In genomic region chr19:43084196-43084832, GRCh38 we compare ENCODE assay signal across 10 cellular contexts. TPM values are rescaled to one million over a fixed set of nuclear protein-coding genes. Genes with fewer than 3 reads are reported as not detected.
A peak's percentile ranks its signal among the peaks of the same experiment; 100 is the strongest.
DNase-seq lines count a peak whose midpoint lies in the region; ATAC-seq, FAIRE-seq and TF ChIP-seq lines count a peak whose summit lies in the region.
"Not testable (repeated sequence)": the region's sequence is repeated elsewhere in the genome, so short reads cannot be mapped to it uniquely, and the experiment has no call there.
"Had no signal": no experiment of that assay in that cellular context is flagged by ENCODE, and none has a peak within 500 bp of the region (broad histone marks: within the 10 kb centered on the region; RNA-seq: fewer than 3 reads in every experiment).

No MANE protein-coding gene starts in this region.

- not testable (repeated sequence) for H3K9me3 ChIP-seq in DOHH2 (ENCODE audit: control insufficient read depth, insufficient read depth, low read length); GM12878 (replicated peaks; ENCODE audit: control insufficient read depth, insufficient read depth, low read length); transverse colon

- H3K9ac ChIP-seq in GM12878 (ENCODE audit: control insufficient read depth, insufficient read depth, low read length) = not testable (repeated sequence)

- peak; percentile 21 for DNase-seq in HT1080 (ENCODE audit: low read depth)
- DNase-seq in OCI-M1 (lab: John Stamatoyannopoulos, UW) = peak; percentile 52
- DNase-seq in activated CD4-positive, alpha-beta T cell treated with anti-CD3 and anti-CD28 coated beads, Interleukin-2, amount 50 U/mL, for 1 hour = peak; percentile 3
- DNase-seq in GM12878 (ENCODE audit: low read depth, low spot score); fibroblast of villous mesenchyme (ENCODE audit: low read depth); neural crest cell (ENCODE audit: low read depth, low spot score); transverse colon: not testable (repeated sequence)

- not testable (repeated sequence) for BruUV-seq in GM12878 (replicated peaks; lab: Mats Ljungman, UMichigan)

- SMC1A ChIA-PET in GM12878 (lab: Charles Lee; ENCODE audit: uncharacterized antibody, unreplicated experiment) = not testable (repeated sequence)

- 0 out of 2 replicates have a peak, but pooled peaks have one; percentile 11 for TF ChIP-seq RAD21 in GM12878 (IDR thresholded peaks at IDR 0.05; ENCODE audit: insufficient read depth, low read depth, low read length)

- peaks cover 11% of the 10 kb centered on the region for H3K9me3 Mint-ChIP-seq in neural crest cell

- not testable (repeated sequence) for H3K4me1 ChIP-seq in DOHH2 (ENCODE audit: control insufficient read depth, low read length); GM12878 (ENCODE audit: control insufficient read depth, insufficient read depth, low read length); transverse colon

- not testable (repeated sequence) for H2AFZ ChIP-seq in GM12878 (ENCODE audit: control insufficient read depth, low read depth, low read length)

- H3K27me3 Mint-ChIP-seq in neural crest cell (ENCODE audit: low read depth) = not testable (repeated sequence)

- not testable (repeated sequence) for H3K27me3 ChIP-seq in DOHH2 (ENCODE audit: control insufficient read depth, low read length); GM12878 (replicated peaks in 1 of 2; ENCODE audit: control insufficient read depth in 2 of 2, insufficient read depth in 2 of 2, low read length in 1 of 2); transverse colon

- H3K4me1 Mint-ChIP-seq in neural crest cell = not testable (repeated sequence)

- not testable (repeated sequence) for H3K27ac Mint-ChIP-seq in neural crest cell (ENCODE audit: unreplicated experiment)

- TF ChIP-seq EP300 in GM12878 (IDR thresholded peaks at IDR 0.05; ENCODE audit: borderline replicate concordance in 1 of 2, control insufficient read depth in 1 of 2, low read depth in 2 of 2, low read length in 2 of 2); transverse colon (IDR thresholded peaks at IDR 0.05; ENCODE audit: low read depth): not testable (repeated sequence)

- not testable (repeated sequence) for TF ChIP-seq POLR2A in GM12878 (IDR thresholded peaks at IDR 0.05; ENCODE audit: low read depth, low read length); transverse colon (IDR thresholded peaks at IDR 0.05)

- H3K4me2 ChIP-seq in DOHH2 (ENCODE audit: low read length); GM12878 (ENCODE audit: control insufficient read depth, insufficient read depth): not testable (repeated sequence)

- ATAC-seq in GM12878 = not testable (repeated sequence)

- H3K79me2 ChIP-seq in DOHH2 (ENCODE audit: control insufficient read depth, low read length); GM12878 (ENCODE audit: control insufficient read depth, insufficient read depth, low read length): not testable (repeated sequence)

- in situ Hi-C loops in GM12878 (cut with MboI); transverse colon (cut with MboI; ENCODE audit: low pct_ligation_motif_present in 1 of 4, low pct_unique_long_range_greater_than_20kb in 1 of 4, low sequenced_read_pairs in 3 of 4): not testable (repeated sequence)

- intact Hi-C loops in GM12878 (cut with micrococcal nuclease; ENCODE audit: unreplicated experiment) = loop anchor here (10.0 kb wide), 1 partner anchor 150 kb away; the partner anchor contains the start of gene PSG7
- intact Hi-C loops in transverse colon (cut with DNase I; ENCODE audit: low total_unique reads) = not testable (repeated sequence)

- H3K27ac ChIP-seq in DOHH2 (ENCODE audit: low read depth, low read length); GM12878 (ENCODE audit: control insufficient read depth, insufficient read depth); transverse colon: not testable (repeated sequence)

- RAD21 ChIA-PET in GM12878 (lab: Charles Lee; ENCODE audit: unreplicated experiment) = not testable (repeated sequence)

- TF ChIP-seq CTCF in DOHH2 (IDR thresholded peaks at IDR 0.05; ENCODE audit: low read depth, low read length, poor library complexity, severe bottlenecking) = peak; percentile 45
- peak; percentile 21 to 49 (median 33); a peak in 5 of 6 replicates for TF ChIP-seq CTCF in GM12878 (IDR thresholded peaks at IDR 0.05 in 2 of 3, conservative IDR thresholded peaks at IDR 0.05 in 1 of 3; ENCODE audit: control insufficient read depth in 2 of 3, extremely low read depth in 1 of 3, insufficient read depth in 1 of 3, low read depth in 3 of 3, low read length in 3 of 3)
- TF ChIP-seq CTCF in fibroblast of villous mesenchyme (IDR thresholded peaks at IDR 0.05; ENCODE audit: insufficient read depth, low read depth, low read length) = peak; percentile 50
- TF ChIP-seq CTCF in neural crest cell (conservative IDR thresholded peaks at IDR 0.05) = peak; percentile 28
- TF ChIP-seq CTCF in transverse colon (IDR thresholded peaks at IDR 0.05) = peak in 4 of 5 experiments; percentile 20 to 57 (median 36)

- H3K4me3 Mint-ChIP-seq in neural crest cell = not testable (repeated sequence)

- CTCF ChIA-PET in GM12878 (lab: Yijun Ruan, JAX) = interaction anchor here (0.6 to 1.0 kb wide), 2 partner anchors 152 to 1345 kb away, joined by 3 read pairs; no protein-coding TSS in a partner anchor

- not testable (repeated sequence) for H3K4me3 ChIP-seq in DOHH2 (ENCODE audit: low read length); GM12878; fibroblast of villous mesenchyme (ENCODE audit: low read depth, low read length); transverse colon

- not testable (repeated sequence) for FAIRE-seq in GM12878 (lab: Jason Lieb, UNC)

- 25% methylated on average over 12 of the region's 12 CpGs for WGBS in GM12878 (ENCODE audit: insufficient coverage, insufficient replicate concordance, low lambda C conversion rate, missing lambda C conversion rate)
- WGBS in transverse colon (ENCODE audit: low coverage in 1 of 2), 2 donors = 50 to 52% methylated on average over 5 to 12 of the region's 12 CpGs

- not testable (repeated sequence) for H3K9me2 ChIP-seq in DOHH2 (replicated peaks; ENCODE audit: control insufficient read depth, low read length)

- POLR2A ChIA-PET in GM12878 (lab: Charles Lee) = not testable (repeated sequence)

- H3K36me3 Mint-ChIP-seq in neural crest cell (ENCODE audit: low read depth) = not testable (repeated sequence)

- H4K20me1 ChIP-seq in DOHH2 (ENCODE audit: control insufficient read depth, insufficient read depth, low read depth, low read length); GM12878 (ENCODE audit: control insufficient read depth, insufficient read depth): not testable (repeated sequence)

- not testable (repeated sequence) for H3F3A ChIP-seq in DOHH2 (ENCODE audit: control insufficient read depth, insufficient read depth)

- H3K36me3 ChIP-seq in DOHH2 (ENCODE audit: control insufficient read depth, low read length); GM12878 (ENCODE audit: control insufficient read depth in 2 of 2, insufficient read depth in 2 of 2, low read length in 1 of 2); transverse colon: not testable (repeated sequence)

RNA-seq across cellular contexts. Expression of gene PSG2, which starts 1.8 kb away (rescaled TPM):
- total RNA-seq in HT1080 (2014; rRNA removed; shearing (Covaris generic)) = not detected in 2 replicates
- polyA plus RNA-seq in HT1080 (2015; cell fraction: cytosol; rRNA removed) = not detected in 2 replicates
- 0.08 TPM in 1 of 2 replicates, not detected in the other for polyA plus RNA-seq in HT1080 (2015; cell fraction: nucleus; rRNA removed)
- not detected in 2 replicates for total RNA-seq in GM12878 (2013; cell fraction: nucleolus; rRNA removed)
- not detected in 2 replicates for total RNA-seq in GM12878 (2014; rRNA removed)
- not detected in 2 replicates for total RNA-seq in GM12878 (2014; rRNA removed; fragmentation: Illumina TruSeq; extraction: Trizol)
- total RNA-seq in GM12878 (2021) = not detected in 2 replicates
- not detected for polyA plus RNA-seq in GM12878 (2011; ENCODE audit: low read depth)
- polyA plus RNA-seq in GM12878 (2011; rRNA removed) = not detected in 2 replicates
- not detected in 2 replicates for polyA plus RNA-seq in GM12878 (2011; cell fraction: cytosol; rRNA removed)
- polyA plus RNA-seq in GM12878 (2011; cell fraction: nucleus; rRNA removed) = not detected in 2 replicates
- not detected in 2 replicates for polyA plus RNA-seq in GM12878 (2012)
- polyA plus RNA-seq in GM12878 (2014; fragmentation: Illumina TruSeq; extraction: Trizol) = not detected in 2 replicates
- polyA plus RNA-seq in GM12878 (2014; fragmentation: Nextera tagmentation; extraction: Ambion mirVana) = not detected
- polyA plus RNA-seq in GM12878 (2014; rRNA removed) = not detected in 2 replicates
- polyA plus RNA-seq in GM12878 (2016; fragmentation: Nextera tagmentation; extraction: Ambion mirVana) = not detected
- not detected in 2 replicates for polyA minus RNA-seq in GM12878 (2011; rRNA and poly(A)+ RNA removed)
- polyA minus RNA-seq in GM12878 (2011; cell fraction: cytosol; rRNA and poly(A)+ RNA removed) = not detected in 2 replicates
- not detected in 2 replicates for polyA minus RNA-seq in GM12878 (2011; cell fraction: nucleus; rRNA and poly(A)+ RNA removed)
- total RNA-seq in fibroblast of villous mesenchyme = 0.32 and 5.2 TPM in 2 replicates
- not detected in 2 replicates for total RNA-seq in neural crest cell
- total RNA-seq in transverse colon = not detected
- total RNA-seq: H7 had no signal
- polyA plus RNA-seq: esophagus had no signal

RNA-seq across cellular contexts. Expression of gene PSG11, which starts 58.0 kb away (rescaled TPM):
- total RNA-seq in HT1080 (2014; rRNA removed; shearing (Covaris generic)) = not detected in 2 replicates
- polyA plus RNA-seq in HT1080 (2015; cell fraction: cytosol; rRNA removed) = 0.26 TPM in 1 of 2 replicates, not detected in the other
- not detected in 2 replicates for polyA plus RNA-seq in HT1080 (2015; cell fraction: nucleus; rRNA removed)
- total RNA-seq in GM12878 (2013; cell fraction: nucleolus; rRNA removed) = not detected in 2 replicates
- total RNA-seq in GM12878 (2014; rRNA removed) (not detected in 2 replicates), GM12878 (2014; rRNA removed; fragmentation: Illumina TruSeq; extraction: Trizol) (not detected in 2 replicates), GM12878 (2021) (not detected in 2 replicates), fibroblast of villous mesenchyme (0.43 TPM in 1 of 2 replicates, not detected in the other), neural crest cell (not detected in 2 replicates), transverse colon (not detected)
- not detected for polyA plus RNA-seq in GM12878 (2011; ENCODE audit: low read depth)
- polyA plus RNA-seq in GM12878 (2011; rRNA removed) (not detected in 2 replicates), GM12878 (2014; fragmentation: Illumina TruSeq; extraction: Trizol) (not detected in 2 replicates), GM12878 (2014; fragmentation: Nextera tagmentation; extraction: Ambion mirVana) (not detected), GM12878 (2014; rRNA removed) (not detected in 2 replicates), GM12878 (2016; fragmentation: Nextera tagmentation; extraction: Ambion mirVana) (not detected)
- polyA plus RNA-seq in GM12878 (2011; cell fraction: cytosol; rRNA removed) = not detected in 2 replicates
- not detected in 2 replicates for polyA plus RNA-seq in GM12878 (2011; cell fraction: nucleus; rRNA removed)
- not detected in 2 replicates for polyA plus RNA-seq in GM12878 (2012)
- not detected in 2 replicates for polyA minus RNA-seq in GM12878 (2011; rRNA and poly(A)+ RNA removed)
- not detected in 2 replicates for polyA minus RNA-seq in GM12878 (2011; cell fraction: cytosol; rRNA and poly(A)+ RNA removed)
- not detected in 2 replicates for polyA minus RNA-seq in GM12878 (2011; cell fraction: nucleus; rRNA and poly(A)+ RNA removed)
- total RNA-seq: H7 had no signal
- polyA plus RNA-seq: esophagus had no signal
